ENCODE assay signal across 8 cellular contexts in genomic region chr7:150919160-150919559, GRCh38.
"Had no signal": no experiment of that assay in that cellular context is flagged by ENCODE, and none has a peak within 500 bp of the region (broad histone marks: within the 10 kb centered on the region; RNA-seq: fewer than 3 reads in every experiment).

No MANE protein-coding gene starts in this region.

- ATAC-seq: GM12878 had no signal

- H3K4me3 ChIP-seq: GM12878 had no signal

- DNase-seq: GDM1, GF-D8 had no signal

- FAIRE-seq: G401.6, GM12878, GM12891, GM12892, GM18507, GM19239 had no signal
